ENCODE assay signal across 26 cellular contexts in genomic region chr21:32693581-32693980, GRCh38.
"Had no signal": no experiment of that assay in that cellular context is flagged by ENCODE, and none has a peak within 500 bp of the region (broad histone marks: within the 10 kb centered on the region; RNA-seq: fewer than 3 reads in every experiment).

No MANE protein-coding gene starts in this region.

- ATAC-seq: stimulated activated effector memory CD8-positive, alpha-beta T cell treated with anti-CD3 and anti-CD28 coated beads, Interleukin-12 subunit alpha, Interleukin-12 subunit beta, amount 100 ng/mL, for 72 hours; stimulated activated memory B cell treated with anti-CD40 and anti-IgM and Interleukin-4, amounts not matched to agents 10 μg/mL and 1 μg/mL and 100 μg/mL, for 72 hours; stimulated activated naive B cell treated with anti-CD40 and anti-IgM and Interleukin-4, amounts not matched to agents 10 μg/mL and 1 μg/mL and 100 μg/mL, for 72 hours; stimulated activated naive CD8-positive, alpha-beta T cell treated with anti-CD3 and anti-CD28 coated beads, Interleukin-15, amount 100 ng/mL, for 72 hours; stimulated activated naive CD8-positive, alpha-beta T cell treated with anti-CD3 and anti-CD28 coated beads, Interleukin-15, Interleukin-2, amounts not matched to agents 100 U/mL and 50 U/mL, for 24 hours had no signal

- H3K36me3 ChIP-seq: uterus, vagina had no signal

- H3K27me3 ChIP-seq: stomach, suprapubic skin, testis, thyroid gland, tibial artery, tibial nerve, transverse colon, upper lobe of left lung, uterus, vagina had no signal

- H3K27ac ChIP-seq: stomach, suprapubic skin, testis, thoracic aorta, thyroid gland, tibial artery, tibial nerve, transverse colon, upper lobe of left lung, uterus, vagina had no signal

- FAIRE-seq: urothelium cell line had no signal

- H3K4me3 ChIP-seq: stomach, suprapubic skin, testis, thoracic aorta, thyroid gland, tibial artery, tibial nerve, transverse colon, upper lobe of left lung, uterus, vagina had no signal

- H3K4me1 ChIP-seq: stomach, suprapubic skin, testis, thyroid gland, tibial nerve, upper lobe of left lung, uterus, vagina had no signal

- DNase-seq: stimulated activated CD4-positive, alpha-beta T cell treated with anti-CD3 and anti-CD28 coated beads, Interleukin-2, amount 100 ng/mL, for 48 hours; stimulated activated CD4-positive, alpha-beta T cell treated with anti-CD3 and anti-CD28 coated beads, Interleukin-4, amount 100 ng/mL, for 1 hour; stimulated activated CD4-positive, alpha-beta T cell treated with anti-CD3 and anti-CD28 coated beads, Interleukin-4, amount 100 ng/mL, for 24 hours; stimulated activated CD4-positive, alpha-beta T cell treated with anti-CD3 and anti-CD28 coated beads, Interleukin-4, amount 100 ng/mL, for 4 hours; stimulated activated CD8-positive, alpha-beta memory T cell treated with anti-CD3 and anti-CD28 coated beads, Interleukin-4, amount 100 ng/mL, for 48 hours; stimulated activated naive B cell treated with anti-CD40 and anti-IgM and Interleukin-4, amounts not matched to agents 10 μg/mL and 1 μg/mL and 100 μg/mL, for 72 hours; stimulated activated naive CD4-positive, alpha-beta T cell; stimulated activated naive CD4-positive, alpha-beta T cell treated with Interleukin-2 at 50 U/mL for 16 hours; stimulated activated naive CD8-positive, alpha-beta T cell treated with anti-CD3 and anti-CD28 coated beads, Interleukin-15, amount 100 ng/mL, for 72 hours; stimulated activated naive CD8-positive, alpha-beta T cell treated with anti-CD3 and anti-CD28 coated beads, Interleukin-15, Interleukin-2, amounts not matched to agents 100 U/mL and 50 U/mL, for 24 hours; stomach; substantia nigra; testis; thyroid gland; tibial artery; transverse colon; trophoblast cell; upper lobe of left lung; uterus had no signal

- H3K9me3 ChIP-seq: stomach, suprapubic skin, testis, thoracic aorta, thyroid gland, tibial artery, tibial nerve, transverse colon, upper lobe of left lung, uterus, vagina had no signal
